Comparison of ENCODE assay signal across 9 cellular contexts in genomic region chr15:92822216-92823144, GRCh38.
DNase-seq lines count a peak whose midpoint lies in the region; ATAC-seq and TF ChIP-seq lines count a peak whose summit lies in the region.
"Had no signal": no experiment of that assay in that cellular context is flagged by ENCODE, and none has a peak within 500 bp of the region (broad histone marks: within the 10 kb centered on the region; RNA-seq: fewer than 3 reads in every experiment).

No MANE protein-coding gene starts in this region.

- H3K9me3 Mint-ChIP-seq in natural killer cell treated with Interleukin-12 subunit alpha and Interleukin-12 subunit beta and Interleukin-15 and Interleukin-18, amount 100 ng/mL, for 72 hours, result no peaks in the 10 kb centered on the region
- H3K9me3 Mint-ChIP-seq in natural killer cell, result no peaks in the 10 kb centered on the region
- no peaks in the 10 kb centered on the region for H3K9me3 Mint-ChIP-seq in activated CD4-positive, alpha-beta memory T cell treated with anti-CD3 and anti-CD28 coated beads for 36 hours

- POLR2A ChIA-PET in activated CD4-positive, alpha-beta memory T cell treated with anti-CD3 and anti-CD28 coated beads for 36 hours (lab: Charles Lee), result interaction anchor here (0.6 to 7.6 kb wide), 10 partner anchors 9 to 1456 kb away, joined by 3 to 135 read pairs (median 6); partner anchors contain the start of gene CHD2

- CTCF ChIA-PET in activated CD4-positive, alpha-beta memory T cell treated with anti-CD3 and anti-CD28 coated beads for 36 hours (lab: Charles Lee), result interaction anchor here (0.6 to 4.6 kb wide), 9 partner anchors 9 to 969 kb away, joined by 3 to 48 read pairs (median 4); partner anchors contain the start of gene SLCO3A1

- no peak for TF ChIP-seq CTCF in natural killer cell (IDR thresholded peaks at IDR 0.05)
- TF ChIP-seq CTCF in uterus (IDR thresholded peaks at IDR 0.05), result no peak
- TF ChIP-seq CTCF in spleen (IDR thresholded peaks at IDR 0.05 in 8 of 11, conservative IDR thresholded peaks at IDR 0.05 in 3 of 11), result no peak

- peak overlapping the region; percentile 58 for H3K27ac ChIP-seq in layer of hippocampus (ENCODE audit: low read depth, low read length)
- peak overlapping the region; percentile 82 to 91 for H3K27ac ChIP-seq in uterus
- peak overlapping the region in 2 of 8 donors; percentile 0 to 35 for H3K27ac ChIP-seq in spleen

- 57 to 78% (median 73%) methylated on average over 2 of the region's 2 CpGs for WGBS in spleen, 5 donors

- intact Hi-C loops in natural killer cell (cut with micrococcal nuclease) (no loop called here), uterus (cut with DNase I; ENCODE audit: low total_unique reads) (no loop called here), spleen (cut with DNase I; ENCODE audit: low total_unique reads) (no loop called here)
- intact Hi-C loops in activated CD4-positive, alpha-beta memory T cell treated with anti-CD3 and anti-CD28 coated beads for 36 hours (cut with micrococcal nuclease), result no loop called here

- H3K4me3 Mint-ChIP-seq in natural killer cell treated with Interleukin-12 subunit alpha and Interleukin-12 subunit beta and Interleukin-15 and Interleukin-18, amount 100 ng/mL, for 72 hours, result peak overlapping the region; percentile 85
- no peak overlapping the region for H3K4me3 Mint-ChIP-seq in natural killer cell
- H3K4me3 Mint-ChIP-seq in activated CD4-positive, alpha-beta memory T cell treated with anti-CD3 and anti-CD28 coated beads for 36 hours, result peak overlapping the region; percentile 63

- H3K36me3 Mint-ChIP-seq in natural killer cell treated with Interleukin-12 subunit alpha and Interleukin-12 subunit beta and Interleukin-15 and Interleukin-18, amount 100 ng/mL, for 72 hours, result no peaks in the 10 kb centered on the region
- no peaks in the 10 kb centered on the region for H3K36me3 Mint-ChIP-seq in natural killer cell
- H3K36me3 Mint-ChIP-seq in activated CD4-positive, alpha-beta memory T cell treated with anti-CD3 and anti-CD28 coated beads for 36 hours, result no peaks in the 10 kb centered on the region

- H3K27me3 Mint-ChIP-seq in natural killer cell treated with Interleukin-12 subunit alpha and Interleukin-12 subunit beta and Interleukin-15 and Interleukin-18, amount 100 ng/mL, for 72 hours, result no peaks in the 10 kb centered on the region
- H3K27me3 Mint-ChIP-seq in natural killer cell (ENCODE audit: low read depth in 2 of 2), result no peaks in the 10 kb centered on the region
- H3K27me3 Mint-ChIP-seq in activated CD4-positive, alpha-beta memory T cell treated with anti-CD3 and anti-CD28 coated beads for 36 hours, result no peaks in the 10 kb centered on the region

- H3K4me1 ChIP-seq in uterus (peaks cover 0 to 3% of the 10 kb centered on the region in 2 donors), spleen (peaks cover 11 to 79% (median 32%) of the 10 kb centered on the region in 6 donors)

- H3K4me1 Mint-ChIP-seq in natural killer cell treated with Interleukin-12 subunit alpha and Interleukin-12 subunit beta and Interleukin-15 and Interleukin-18, amount 100 ng/mL, for 72 hours (ENCODE audit: low read depth in 2 of 2), result peaks cover 38 to 43% of the 10 kb centered on the region in 2 donors
- H3K4me1 Mint-ChIP-seq in natural killer cell, result peaks cover 11 to 13% of the 10 kb centered on the region in 2 donors
- H3K4me1 Mint-ChIP-seq in activated CD4-positive, alpha-beta memory T cell treated with anti-CD3 and anti-CD28 coated beads for 36 hours (ENCODE audit: low read depth), result peaks cover 63% of the 10 kb centered on the region

- ATAC-seq in natural killer cell treated with Interleukin-12 subunit alpha and Interleukin-12 subunit beta and Interleukin-15 and Interleukin-18, amount 100 ng/mL, for 72 hours, result peak in 1 of 2 donors; percentile 14
- ATAC-seq in natural killer cell (no peak), GM18868 (IDR thresholded peaks at IDR 0.05; ENCODE audit: unreplicated experiment) (no peak)

- H3K4me3 ChIP-seq in uterus (no peak overlapping the region), spleen (no peak overlapping the region)
- H3K4me3 ChIP-seq: MG63 had no signal

- H3K36me3 ChIP-seq in uterus (no peaks in the 10 kb centered on the region), spleen (no peaks in the 10 kb centered on the region)
- H3K36me3 ChIP-seq: MG63 had no signal

- peak overlapping the region; percentile 91 to 95 for H3K27ac Mint-ChIP-seq in natural killer cell treated with Interleukin-12 subunit alpha and Interleukin-12 subunit beta and Interleukin-15 and Interleukin-18, amount 100 ng/mL, for 72 hours
- peak overlapping the region in 1 of 2 donors; percentile 43 for H3K27ac Mint-ChIP-seq in natural killer cell
- H3K27ac Mint-ChIP-seq in activated CD4-positive, alpha-beta memory T cell treated with anti-CD3 and anti-CD28 coated beads for 36 hours, result peak overlapping the region; percentile 83

- no peak for DNase-seq in natural killer cell treated with Interleukin-12 subunit alpha and Interleukin-12 subunit beta and Interleukin-15 and Interleukin-18, amount 100 ng/mL, for 72 hours (ENCODE audit: low spot score)
- DNase-seq in natural killer cell, result no peak
- DNase-seq in activated CD4-positive, alpha-beta memory T cell treated with anti-CD3 and anti-CD28 coated beads for 36 hours, result no peak
- peak in 1 of 2 donors; percentile 7 for DNase-seq in uterus
- no peak for DNase-seq in spleen
- DNase-seq in cortex of kidney (lab: John Stamatoyannopoulos, UW), result no peak
- DNase-seq: MG63 had no signal

- H3K9me3 ChIP-seq in uterus (no peaks in the 10 kb centered on the region), spleen (no peaks in the 10 kb centered on the region)
- H3K9me3 ChIP-seq: MG63 had no signal

- H3K27me3 ChIP-seq in layer of hippocampus (ENCODE audit: control insufficient read depth, insufficient read depth, low read length) (no peaks in the 10 kb centered on the region), uterus (no peaks in the 10 kb centered on the region), spleen (replicated peaks in 1 of 7) (no peaks in the 10 kb centered on the region)
- H3K27me3 ChIP-seq: MG63 had no signal

- TF ChIP-seq POLR2A in uterus (IDR thresholded peaks at IDR 0.05), result no peak
- no peak for TF ChIP-seq POLR2A in spleen (IDR thresholded peaks at IDR 0.05)
